ENCODE assay signal across 22 cellular contexts in genomic region chr2:120715356-120715755, GRCh38. TPM values are rescaled to one million over a fixed set of nuclear protein-coding genes. Genes with fewer than 3 reads are reported as not detected.
DNase-seq lines count a peak whose midpoint lies in the region; ATAC-seq, FAIRE-seq and TF ChIP-seq lines count a peak whose summit lies in the region.
"Had no signal": no experiment of that assay in that cellular context is flagged by ENCODE, and none has a peak within 500 bp of the region (broad histone marks: within the 10 kb centered on the region; RNA-seq: fewer than 3 reads in every experiment).

No MANE protein-coding gene starts in this region.

- peaks cover 7% of the 10 kb centered on the region; the same call in 1 of the 2 replicates for H3K27me3 ChIP-seq in H7 (ENCODE audit: control insufficient read depth, insufficient read depth, low read length)
- no peaks in the 10 kb centered on the region for H3K27me3 ChIP-seq in lung (ENCODE audit: control insufficient read depth, insufficient read depth)
- peaks cover 0 to 20% (median 0%) of the 10 kb centered on the region in 7 donors for H3K27me3 ChIP-seq in spleen (replicated peaks in 1 of 7)
- no peaks in the 10 kb centered on the region for H3K27me3 ChIP-seq in body of pancreas

- H3K27ac Mint-ChIP-seq in brain: peak overlapping the region in 4 of 5 experiments; percentile 3 to 90 (median 36)

- no peak overlapping the region for H3K4me3 Mint-ChIP-seq in brain

- DNase-seq in H7 (peak; percentile 13), lung (ENCODE audit: low spot score) (no peak), spleen (peak; percentile 45), body of pancreas (no peak), D341Med (ENCODE audit: low spot score) (no peak), GM19239 (ENCODE audit: insufficient read length, low spot score) (no peak)
- DNase-seq: ACHN, C1 segment of cervical spinal cord, DND-41, KG1, MV-4-11, NCI-H1417, NCI-H187 treated with DMSO at 0.1 percent for 48 hours, NCI-H2227 treated with DMSO at 0.1 percent for 48 hours, NCI-H510A treated with DMSO at 0.1 percent for 48 hours, NCI-H82, PC-3, RPMI8226 had no signal

- FAIRE-seq in GM19239 (lab: Jason Lieb, UNC): no peak
- FAIRE-seq: HepG2 had no signal

- no peaks in the 10 kb centered on the region for H3K36me3 Mint-ChIP-seq in brain

- 81 to 92% methylated on average over 8 of the region's 8 CpGs for WGBS in lung, 2 donors
- 84 to 90% (median 87%) methylated on average over 8 of the region's 8 CpGs for WGBS in spleen, 5 donors
- 63 to 66% methylated on average over 8 of the region's 8 CpGs for WGBS in body of pancreas, 2 donors

- no peak for TF ChIP-seq CTCF in brain (conservative IDR thresholded peaks at IDR 0.05)
- TF ChIP-seq CTCF in lung (IDR thresholded peaks at IDR 0.05; ENCODE audit: control extremely low read depth, extremely low read depth): no peak
- no peak for TF ChIP-seq CTCF in spleen (IDR thresholded peaks at IDR 0.05 in 8 of 11, conservative IDR thresholded peaks at IDR 0.05 in 3 of 11)
- TF ChIP-seq CTCF in body of pancreas (IDR thresholded peaks at IDR 0.05): no peak

- intact Hi-C loops in spleen (cut with DNase I; ENCODE audit: low total_unique reads) (no loop called here), body of pancreas (cut with DNase I) (no loop called here)

- no peaks in the 10 kb centered on the region for H3K9me3 ChIP-seq in lung (ENCODE audit: control insufficient read depth in 2 of 2, insufficient read depth in 1 of 2, low read length in 1 of 2)
- H3K9me3 ChIP-seq in spleen: no peaks in the 10 kb centered on the region
- H3K9me3 ChIP-seq in body of pancreas: no peaks in the 10 kb centered on the region
- H3K9me3 ChIP-seq: HAP-1 had no signal

- ATAC-seq in lung (ENCODE audit: insufficient read depth, low FRiP score) (peak; percentile 7), body of pancreas (no peak)
- ATAC-seq: PC-3 had no signal

- H3K4me3 ChIP-seq in H7 (ENCODE audit: insufficient read depth, low read depth, low read length) (no peak overlapping the region), lung (no peak overlapping the region), spleen (no peak overlapping the region), body of pancreas (no peak overlapping the region)
- H3K4me3 ChIP-seq: HAP-1 had no signal

- no peaks in the 10 kb centered on the region for H3K36me3 ChIP-seq in H7 (replicated peaks; ENCODE audit: control insufficient read depth, insufficient read depth, low read length)
- no peaks in the 10 kb centered on the region for H3K36me3 ChIP-seq in lung (ENCODE audit: control insufficient read depth in 2 of 2, insufficient read depth in 2 of 2, low read length in 2 of 2)
- H3K36me3 ChIP-seq in spleen: no peaks in the 10 kb centered on the region
- no peaks in the 10 kb centered on the region for H3K36me3 ChIP-seq in body of pancreas (replicated peaks in 1 of 2; ENCODE audit: insufficient read depth in 1 of 2, low read depth in 2 of 2)
- H3K36me3 ChIP-seq: HAP-1 had no signal

- TF ChIP-seq POLR2A in spleen (IDR thresholded peaks at IDR 0.05) (no peak), body of pancreas (IDR thresholded peaks at IDR 0.05) (no peak)

- no peaks in the 10 kb centered on the region for H3K4me1 ChIP-seq in lung (ENCODE audit: control insufficient read depth in 2 of 2, insufficient read depth in 2 of 2, low read length in 2 of 2)
- peaks cover 0 to 4% (median 0%) of the 10 kb centered on the region in 6 donors for H3K4me1 ChIP-seq in spleen
- no peaks in the 10 kb centered on the region for H3K4me1 ChIP-seq in body of pancreas
- H3K4me1 ChIP-seq: HAP-1 had no signal

- H3K27ac ChIP-seq in lung (ENCODE audit: low read depth in 1 of 2, low read length in 1 of 2) (no peak overlapping the region), spleen (no peak overlapping the region), body of pancreas (no peak overlapping the region)

- H3K9me3 Mint-ChIP-seq in brain: peaks cover 0 to 3% (median 0%) of the 10 kb centered on the region in 5 experiments

- peaks cover 30% of the 10 kb centered on the region for H3K4me1 Mint-ChIP-seq in brain

- peaks cover 4% of the 10 kb centered on the region for H3K27me3 Mint-ChIP-seq in brain

RNA-seq across cellular contexts. Expression of gene GLI2, which starts 20.3 kb away (rescaled TPM):
- 37.3 and 41.4 TPM in 2 replicates for total RNA-seq in H7 (2014; rRNA removed; shearing (Covaris generic))
- polyA plus RNA-seq in brain (ENCODE audit: insufficient read depth, low read depth, low replicate concordance): 0.37 TPM
- 1 to 10 TPM; 5.8 to 9.2 TPM for total RNA-seq in lung
- 1 to 10 TPM; 1.1 TPM for polyA plus RNA-seq in lung
- 10 to 100 TPM in 1 of 7 donors, 1 to 10 TPM in 5, under 1 TPM in 1; 0.51 to 10.6 (median 1.7) TPM for total RNA-seq in spleen
- under 1 TPM; 0.22 to 0.32 (median 0.23) TPM for polyA plus RNA-seq in spleen
- total RNA-seq in body of pancreas: 1 to 10 TPM; 1.0 to 1.3 TPM
- total RNA-seq: G401, HepG2 had no signal
- polyA plus RNA-seq: HepG2 had no signal

Comparison
In these comparisons a context has a peak if more than half of its experiments do, and no peak if none do; other contexts are left out.
1. DNase-seq: peak in H7 (single experiment) and spleen (single experiment); none in lung (single experiment), body of pancreas (0 of 4), D341Med (single experiment) and GM19239 (single experiment).